In the genomic region with DNA sequence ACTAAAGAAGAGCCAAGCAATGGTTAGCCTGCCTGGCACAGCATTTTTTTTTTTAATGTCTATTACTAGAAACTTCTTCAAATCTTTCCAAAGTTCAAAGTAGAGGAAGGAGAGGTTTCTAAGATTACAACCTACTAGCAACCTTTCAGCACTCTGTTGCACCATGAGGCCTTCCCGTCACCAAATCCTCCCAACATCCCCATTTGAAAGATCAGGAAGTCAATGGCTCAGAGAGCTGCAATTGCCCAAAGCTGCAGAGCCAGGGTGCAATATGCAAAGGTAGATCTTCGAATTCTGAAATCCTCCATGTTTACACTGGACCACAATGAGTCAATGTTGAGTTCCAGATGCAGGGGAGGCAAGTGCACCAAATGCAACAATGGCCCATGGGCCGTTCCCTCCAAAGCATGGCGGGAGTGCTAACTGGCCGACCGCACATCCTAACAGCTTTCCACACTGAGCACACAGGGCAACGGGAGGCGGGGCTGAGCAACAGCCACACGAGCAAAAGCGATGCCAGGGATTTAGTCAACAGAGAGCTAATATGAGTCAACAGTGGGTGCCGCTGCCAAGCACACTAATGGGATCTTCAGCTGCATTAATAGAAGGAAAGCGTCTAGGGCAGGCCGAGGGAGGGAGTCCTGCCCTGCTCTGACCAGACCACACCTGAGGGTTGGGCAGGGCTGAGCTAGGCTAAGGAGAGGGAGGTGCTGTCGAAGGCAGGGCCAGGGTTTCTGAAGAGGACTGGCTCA, we compare ENCODE assay signal across 1 cellular context.
TF ChIP-seq lines count a peak whose summit lies in the region.

No MANE protein-coding gene starts in this region.

TF ChIP-seq in WTC11, 78 proteins besides CTCF, POLR2A, EP300 and RAD21 (continued from another document):
- TF ChIP-seq, protein P1, sequence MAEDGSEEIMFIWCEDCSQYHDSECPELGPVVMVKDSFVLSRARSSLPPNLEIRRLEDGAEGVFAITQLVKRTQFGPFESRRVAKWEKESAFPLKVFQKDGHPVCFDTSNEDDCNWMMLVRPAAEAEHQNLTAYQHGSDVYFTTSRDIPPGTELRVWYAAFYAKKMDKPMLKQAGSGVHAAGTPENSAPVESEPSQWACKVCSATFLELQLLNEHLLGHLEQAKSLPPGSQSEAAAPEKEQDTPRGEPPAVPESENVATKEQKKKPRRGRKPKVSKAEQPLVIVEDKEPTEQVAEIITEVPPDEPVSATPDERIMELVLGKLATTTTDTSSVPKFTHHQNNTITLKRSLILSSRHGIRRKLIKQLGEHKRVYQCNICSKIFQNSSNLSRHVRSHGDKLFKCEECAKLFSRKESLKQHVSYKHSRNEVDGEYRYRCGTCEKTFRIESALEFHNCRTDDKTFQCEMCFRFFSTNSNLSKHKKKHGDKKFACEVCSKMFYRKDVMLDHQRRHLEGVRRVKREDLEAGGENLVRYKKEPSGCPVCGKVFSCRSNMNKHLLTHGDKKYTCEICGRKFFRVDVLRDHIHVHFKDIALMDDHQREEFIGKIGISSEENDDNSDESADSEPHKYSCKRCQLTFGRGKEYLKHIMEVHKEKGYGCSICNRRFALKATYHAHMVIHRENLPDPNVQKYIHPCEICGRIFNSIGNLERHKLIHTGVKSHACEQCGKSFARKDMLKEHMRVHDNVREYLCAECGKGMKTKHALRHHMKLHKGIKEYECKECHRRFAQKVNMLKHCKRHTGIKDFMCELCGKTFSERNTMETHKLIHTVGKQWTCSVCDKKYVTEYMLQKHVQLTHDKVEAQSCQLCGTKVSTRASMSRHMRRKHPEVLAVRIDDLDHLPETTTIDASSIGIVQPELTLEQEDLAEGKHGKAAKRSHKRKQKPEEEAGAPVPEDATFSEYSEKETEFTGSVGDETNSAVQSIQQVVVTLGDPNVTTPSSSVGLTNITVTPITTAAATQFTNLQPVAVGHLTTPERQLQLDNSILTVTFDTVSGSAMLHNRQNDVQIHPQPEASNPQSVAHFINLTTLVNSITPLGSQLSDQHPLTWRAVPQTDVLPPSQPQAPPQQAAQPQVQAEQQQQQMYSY (CRISPR knock-in tag; IDR thresholded peaks at IDR 0.05) = no peak
- no peak for TF ChIP-seq TCF7 (CRISPR knock-in tag; IDR thresholded peaks at IDR 0.05; ENCODE audit: low read depth)
- no peak for TF ChIP-seq NFATC4 (CRISPR knock-in tag; IDR thresholded peaks at IDR 0.05)
- no peak for TF ChIP-seq RELA (CRISPR knock-in tag; IDR thresholded peaks at IDR 0.05; ENCODE audit: borderline replicate concordance)
- no peak for TF ChIP-seq KAT7 (CRISPR knock-in tag; IDR thresholded peaks at IDR 0.05; ENCODE audit: borderline replicate concordance)
- TF ChIP-seq NR1H2 (CRISPR knock-in tag; IDR thresholded peaks at IDR 0.05) = no peak
- TF ChIP-seq, protein P2, sequence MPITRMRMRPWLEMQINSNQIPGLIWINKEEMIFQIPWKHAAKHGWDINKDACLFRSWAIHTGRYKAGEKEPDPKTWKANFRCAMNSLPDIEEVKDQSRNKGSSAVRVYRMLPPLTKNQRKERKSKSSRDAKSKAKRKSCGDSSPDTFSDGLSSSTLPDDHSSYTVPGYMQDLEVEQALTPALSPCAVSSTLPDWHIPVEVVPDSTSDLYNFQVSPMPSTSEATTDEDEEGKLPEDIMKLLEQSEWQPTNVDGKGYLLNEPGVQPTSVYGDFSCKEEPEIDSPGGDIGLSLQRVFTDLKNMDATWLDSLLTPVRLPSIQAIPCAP (CRISPR knock-in tag; IDR thresholded peaks at IDR 0.05) = no peak
- TF ChIP-seq, protein P3, sequence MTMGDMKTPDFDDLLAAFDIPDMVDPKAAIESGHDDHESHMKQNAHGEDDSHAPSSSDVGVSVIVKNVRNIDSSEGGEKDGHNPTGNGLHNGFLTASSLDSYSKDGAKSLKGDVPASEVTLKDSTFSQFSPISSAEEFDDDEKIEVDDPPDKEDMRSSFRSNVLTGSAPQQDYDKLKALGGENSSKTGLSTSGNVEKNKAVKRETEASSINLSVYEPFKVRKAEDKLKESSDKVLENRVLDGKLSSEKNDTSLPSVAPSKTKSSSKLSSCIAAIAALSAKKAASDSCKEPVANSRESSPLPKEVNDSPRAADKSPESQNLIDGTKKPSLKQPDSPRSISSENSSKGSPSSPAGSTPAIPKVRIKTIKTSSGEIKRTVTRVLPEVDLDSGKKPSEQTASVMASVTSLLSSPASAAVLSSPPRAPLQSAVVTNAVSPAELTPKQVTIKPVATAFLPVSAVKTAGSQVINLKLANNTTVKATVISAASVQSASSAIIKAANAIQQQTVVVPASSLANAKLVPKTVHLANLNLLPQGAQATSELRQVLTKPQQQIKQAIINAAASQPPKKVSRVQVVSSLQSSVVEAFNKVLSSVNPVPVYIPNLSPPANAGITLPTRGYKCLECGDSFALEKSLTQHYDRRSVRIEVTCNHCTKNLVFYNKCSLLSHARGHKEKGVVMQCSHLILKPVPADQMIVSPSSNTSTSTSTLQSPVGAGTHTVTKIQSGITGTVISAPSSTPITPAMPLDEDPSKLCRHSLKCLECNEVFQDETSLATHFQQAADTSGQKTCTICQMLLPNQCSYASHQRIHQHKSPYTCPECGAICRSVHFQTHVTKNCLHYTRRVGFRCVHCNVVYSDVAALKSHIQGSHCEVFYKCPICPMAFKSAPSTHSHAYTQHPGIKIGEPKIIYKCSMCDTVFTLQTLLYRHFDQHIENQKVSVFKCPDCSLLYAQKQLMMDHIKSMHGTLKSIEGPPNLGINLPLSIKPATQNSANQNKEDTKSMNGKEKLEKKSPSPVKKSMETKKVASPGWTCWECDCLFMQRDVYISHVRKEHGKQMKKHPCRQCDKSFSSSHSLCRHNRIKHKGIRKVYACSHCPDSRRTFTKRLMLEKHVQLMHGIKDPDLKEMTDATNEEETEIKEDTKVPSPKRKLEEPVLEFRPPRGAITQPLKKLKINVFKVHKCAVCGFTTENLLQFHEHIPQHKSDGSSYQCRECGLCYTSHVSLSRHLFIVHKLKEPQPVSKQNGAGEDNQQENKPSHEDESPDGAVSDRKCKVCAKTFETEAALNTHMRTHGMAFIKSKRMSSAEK (CRISPR knock-in tag; IDR thresholded peaks at IDR 0.05; ENCODE audit: borderline replicate concordance) = no peak
- TF ChIP-seq CREM (CRISPR knock-in tag; IDR thresholded peaks at IDR 0.05) = no peak
- TF ChIP-seq, protein P4, sequence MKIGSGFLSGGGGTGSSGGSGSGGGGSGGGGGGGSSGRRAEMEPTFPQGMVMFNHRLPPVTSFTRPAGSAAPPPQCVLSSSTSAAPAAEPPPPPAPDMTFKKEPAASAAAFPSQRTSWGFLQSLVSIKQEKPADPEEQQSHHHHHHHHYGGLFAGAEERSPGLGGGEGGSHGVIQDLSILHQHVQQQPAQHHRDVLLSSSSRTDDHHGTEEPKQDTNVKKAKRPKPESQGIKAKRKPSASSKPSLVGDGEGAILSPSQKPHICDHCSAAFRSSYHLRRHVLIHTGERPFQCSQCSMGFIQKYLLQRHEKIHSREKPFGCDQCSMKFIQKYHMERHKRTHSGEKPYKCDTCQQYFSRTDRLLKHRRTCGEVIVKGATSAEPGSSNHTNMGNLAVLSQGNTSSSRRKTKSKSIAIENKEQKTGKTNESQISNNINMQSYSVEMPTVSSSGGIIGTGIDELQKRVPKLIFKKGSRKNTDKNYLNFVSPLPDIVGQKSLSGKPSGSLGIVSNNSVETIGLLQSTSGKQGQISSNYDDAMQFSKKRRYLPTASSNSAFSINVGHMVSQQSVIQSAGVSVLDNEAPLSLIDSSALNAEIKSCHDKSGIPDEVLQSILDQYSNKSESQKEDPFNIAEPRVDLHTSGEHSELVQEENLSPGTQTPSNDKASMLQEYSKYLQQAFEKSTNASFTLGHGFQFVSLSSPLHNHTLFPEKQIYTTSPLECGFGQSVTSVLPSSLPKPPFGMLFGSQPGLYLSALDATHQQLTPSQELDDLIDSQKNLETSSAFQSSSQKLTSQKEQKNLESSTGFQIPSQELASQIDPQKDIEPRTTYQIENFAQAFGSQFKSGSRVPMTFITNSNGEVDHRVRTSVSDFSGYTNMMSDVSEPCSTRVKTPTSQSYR (CRISPR knock-in tag; IDR thresholded peaks at IDR 0.05) = no peak
- TF ChIP-seq ZNF423 (CRISPR knock-in tag; IDR thresholded peaks at IDR 0.05) = no peak
TF ChIP-seq in WTC11: peak in this region for 2.
